Comparison of ENCODE assay signal across 1 cellular context in the genomic region with DNA sequence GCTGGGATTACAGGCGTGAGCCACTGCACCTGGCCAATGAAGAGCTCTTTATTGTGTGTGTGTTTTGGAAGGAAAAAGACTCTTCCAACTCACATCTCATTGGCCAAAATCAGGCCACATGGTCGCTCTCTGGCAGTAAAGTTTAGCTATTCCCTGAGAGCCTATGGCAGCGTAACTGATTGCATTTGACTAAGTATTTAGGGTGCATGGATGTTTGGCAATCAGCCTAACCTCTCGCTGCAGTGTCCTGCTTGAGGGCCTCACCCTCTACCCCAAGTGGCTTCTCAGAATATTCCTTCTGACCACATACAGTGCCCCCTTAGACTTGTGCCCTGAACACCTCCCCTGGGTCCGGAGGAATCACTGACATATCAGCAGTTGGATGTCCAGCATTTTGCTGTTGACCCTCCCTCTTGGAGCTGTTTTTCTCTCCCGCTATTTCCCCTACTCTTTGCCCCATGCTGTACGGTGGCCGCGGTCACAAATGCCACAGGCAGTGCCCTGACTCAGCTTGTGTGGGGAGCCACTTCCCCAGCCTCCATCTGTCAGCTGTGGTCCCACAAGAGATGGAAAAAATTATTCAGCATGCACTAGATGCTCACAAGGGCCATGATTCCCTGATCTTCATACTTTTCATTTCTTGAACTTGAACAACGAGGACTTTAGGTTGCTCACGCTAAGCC.
TF ChIP-seq lines count a peak whose summit lies in the region.

No MANE protein-coding gene starts in this region.

TF ChIP-seq in WTC11, 78 proteins besides CTCF, POLR2A, EP300 and RAD21 (continued from another document):
- no peak for TF ChIP-seq E2F4 (CRISPR knock-in tag; IDR thresholded peaks at IDR 0.05; ENCODE audit: borderline replicate concordance, low read depth)
